ENCODE assay signal across 12 cellular contexts in the genomic region with DNA sequence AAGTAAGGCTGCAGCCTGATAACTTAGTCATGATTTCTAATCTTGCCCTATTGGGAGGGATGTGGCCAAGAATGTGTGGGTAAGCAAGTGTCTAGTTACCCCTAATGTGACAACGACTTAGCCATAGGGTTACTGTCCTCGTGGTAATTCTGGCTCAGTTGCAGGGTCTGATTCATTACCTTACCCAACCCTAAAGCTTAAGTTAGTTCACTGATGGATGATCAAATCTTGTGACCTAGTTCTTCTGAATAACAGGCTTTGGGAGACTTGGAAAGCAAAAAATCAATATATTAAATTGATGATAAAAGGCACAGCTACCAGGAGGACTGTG. TPM values are rescaled to one million over a fixed set of nuclear protein-coding genes. Genes with fewer than 3 reads are reported as not detected.
DNase-seq lines count a peak whose midpoint lies in the region; ATAC-seq and TF ChIP-seq lines count a peak whose summit lies in the region.
"Had no signal": no experiment of that assay in that cellular context is flagged by ENCODE, and none has a peak within 500 bp of the region (broad histone marks: within the 10 kb centered on the region; RNA-seq: fewer than 3 reads in every experiment).

No MANE protein-coding gene starts in this region.

- DNase-seq in NT2/D1 (ENCODE audit: low read depth, low spot score) (no peak), epithelial cell of esophagus (ENCODE audit: low read depth) (peak; percentile 51), psoas muscle (no peak), brain microvascular endothelial cell (no peak)
- DNase-seq: activated CD4-positive, alpha-beta T cell treated with anti-CD3 and anti-CD28 coated beads, Interleukin-2, amount 50 U/mL, for 4 hours; NCI-H1092; stomach had no signal

- intact Hi-C loops in psoas muscle (cut with DNase I): no loop called here

- no peaks in the 10 kb centered on the region for H3K9me2 ChIP-seq in DOHH2 (replicated peaks; ENCODE audit: control insufficient read depth, low read length)

- 24 to 36% (median 28%) methylated on average over 2 of the region's 2 CpGs for WGBS in psoas muscle, 3 donors

- H3K4me1 ChIP-seq in DOHH2 (ENCODE audit: control insufficient read depth, low read length): peaks cover 34% of the 10 kb centered on the region
- no peaks in the 10 kb centered on the region for H3K4me1 ChIP-seq in NT2/D1 (ENCODE audit: insufficient read depth, insufficient read length)
- peaks cover 17% of the 10 kb centered on the region for H3K4me1 ChIP-seq in psoas muscle

- no peaks in the 10 kb centered on the region for H4K20me1 ChIP-seq in DOHH2 (ENCODE audit: control insufficient read depth, insufficient read depth, low read depth, low read length)

- H3K27ac ChIP-seq in DOHH2 (ENCODE audit: low read depth, low read length) (no peak overlapping the region), psoas muscle (peak overlapping the region; percentile 96), brain microvascular endothelial cell (no peak overlapping the region)

- TF ChIP-seq POLR2A in GM18505 (IDR thresholded peaks at IDR 0.05; ENCODE audit: borderline replicate concordance, extremely low read depth, insufficient read depth, insufficient read length): no peak

- in situ Hi-C loops in brain microvascular endothelial cell (cut with HindIII; ENCODE audit: low pct_ligation_motif_present, low sequenced_read_pairs): no loop called here

- H3F3A ChIP-seq in DOHH2 (ENCODE audit: control insufficient read depth, insufficient read depth): no peaks in the 10 kb centered on the region

- H3K9me3 ChIP-seq in DOHH2 (ENCODE audit: control insufficient read depth, insufficient read depth, low read length): no peaks in the 10 kb centered on the region
- H3K9me3 ChIP-seq in NT2/D1 (ENCODE audit: insufficient read depth, low read length): no peaks in the 10 kb centered on the region
- H3K9me3 ChIP-seq in psoas muscle: no peaks in the 10 kb centered on the region
- H3K9me3 ChIP-seq: right atrium auricular region, stomach had no signal

- peak overlapping the region; percentile 85; the same call in 1 of the 2 replicates for H3K4me2 ChIP-seq in DOHH2 (ENCODE audit: low read length)

- TF ChIP-seq CTCF in DOHH2 (IDR thresholded peaks at IDR 0.05; ENCODE audit: low read depth, low read length, poor library complexity, severe bottlenecking): no peak
- no peak for TF ChIP-seq CTCF in epithelial cell of esophagus (IDR thresholded peaks at IDR 0.05; ENCODE audit: insufficient read depth, low read depth, low read length, missing control alignments)
- no peak for TF ChIP-seq CTCF in psoas muscle (IDR thresholded peaks at IDR 0.05)
- TF ChIP-seq CTCF in brain microvascular endothelial cell (IDR thresholded peaks at IDR 0.05; ENCODE audit: low read depth, low read length, missing control alignments): no peak

- H3K36me3 ChIP-seq in DOHH2 (ENCODE audit: control insufficient read depth, low read length) (peaks cover 13% of the 10 kb centered on the region), NT2/D1 (ENCODE audit: insufficient read depth, insufficient read length, low read length) (peaks cover 6% of the 10 kb centered on the region), psoas muscle (ENCODE audit: insufficient read depth in 1 of 2, low read depth in 1 of 2) (no peaks in the 10 kb centered on the region), brain microvascular endothelial cell (replicated peaks) (no peaks in the 10 kb centered on the region)
- H3K36me3 ChIP-seq: right atrium auricular region, stomach had no signal

- ATAC-seq in psoas muscle (peak; percentile 36 to 63 (median 55)), GM18505 (IDR thresholded peaks at IDR 0.05; ENCODE audit: unreplicated experiment) (no peak), HG03196 (IDR thresholded peaks at IDR 0.05; ENCODE audit: unreplicated experiment) (no peak), HG03108 (IDR thresholded peaks at IDR 0.05; ENCODE audit: unreplicated experiment) (no peak)

- H3K4me3 ChIP-seq in DOHH2 (ENCODE audit: low read length): no peak overlapping the region
- H3K4me3 ChIP-seq in NT2/D1 (ENCODE audit: insufficient read length, low read depth): no peak overlapping the region
- no peak overlapping the region for H3K4me3 ChIP-seq in epithelial cell of esophagus (ENCODE audit: low read length)
- no peak overlapping the region for H3K4me3 ChIP-seq in psoas muscle
- H3K4me3 ChIP-seq in brain microvascular endothelial cell (ENCODE audit: low read depth, low read length): no peak overlapping the region

- H3K9ac ChIP-seq in NT2/D1 (ENCODE audit: insufficient read length, low read depth): peak overlapping the region; percentile 12

- H3K27me3 ChIP-seq in DOHH2 (ENCODE audit: control insufficient read depth, low read length): no peaks in the 10 kb centered on the region
- H3K27me3 ChIP-seq in NT2/D1 (ENCODE audit: insufficient read depth, insufficient read length): no peaks in the 10 kb centered on the region
- no peaks in the 10 kb centered on the region for H3K27me3 ChIP-seq in psoas muscle (ENCODE audit: insufficient read depth in 3 of 3, low read length in 2 of 3)
- H3K27me3 ChIP-seq in brain microvascular endothelial cell (replicated peaks): no peaks in the 10 kb centered on the region
- H3K27me3 ChIP-seq: right atrium auricular region, stomach had no signal

- peaks cover 42% of the 10 kb centered on the region for H3K79me2 ChIP-seq in DOHH2 (ENCODE audit: control insufficient read depth, low read length)

RNA-seq across cellular contexts. Expression of a gene that starts 1.6 kb away (rescaled TPM):
- total RNA-seq in psoas muscle: 10 to 100 TPM in 3 of 4 donors, 1 to 10 TPM in 1; 10.0 to 17.0 (median 13.9) TPM
- 10 to 100 TPM in 2 of 3 donors, 1 to 10 TPM in 1; 8.7 to 20.2 (median 16.1) TPM for polyA plus RNA-seq in psoas muscle

RNA-seq across cellular contexts. Expression of a gene that starts 9.2 kb away (rescaled TPM):
- total RNA-seq in psoas muscle: 1 to 10 TPM in 3 of 4 donors, under 1 TPM in 1; 0.55 to 2.2 (median 1.3) TPM
- under 1 TPM; 0.20 to 0.74 (median 0.73) TPM for polyA plus RNA-seq in psoas muscle

Comparison
In these comparisons a context has a peak if more than half of its experiments do, and no peak if none do; other contexts are left out.
1. ATAC-seq: peak in psoas muscle (4 of 4); none in GM18505 (single experiment), HG03196 (single experiment) and HG03108 (single experiment).